8 cellular contexts compared by ENCODE assay signal in the genomic region with DNA sequence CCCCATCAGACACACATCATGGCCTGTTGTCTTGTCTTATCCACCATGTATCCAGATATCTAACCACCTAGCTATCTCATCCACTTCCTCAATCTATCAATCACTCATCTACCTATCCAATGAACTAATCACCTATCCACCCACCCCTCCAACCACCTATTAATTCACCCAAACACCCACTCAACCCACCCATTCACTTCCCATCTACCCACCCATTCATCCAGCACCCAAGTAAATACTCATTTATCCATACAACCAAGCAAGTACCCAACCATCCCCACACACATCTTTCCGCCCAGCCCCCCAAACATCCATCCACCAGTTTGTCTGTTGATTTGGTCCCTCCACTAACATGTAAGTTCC. TPM values are rescaled to one million over a fixed set of nuclear protein-coding genes. Genes with fewer than 3 reads are reported as not detected.
DNase-seq lines count a peak whose midpoint lies in the region; ATAC-seq, FAIRE-seq and TF ChIP-seq lines count a peak whose summit lies in the region.
"Had no signal": no experiment of that assay in that cellular context is flagged by ENCODE, and none has a peak within 500 bp of the region (broad histone marks: within the 10 kb centered on the region; RNA-seq: fewer than 3 reads in every experiment).

No MANE protein-coding gene starts in this region.

- TF ChIP-seq CTCF in gastroesophageal sphincter (IDR thresholded peaks at IDR 0.05) (no peak), tibial nerve (IDR thresholded peaks at IDR 0.05) (no peak)

- peak overlapping the region; percentile 76 for H3K4me3 Mint-ChIP-seq in activated naive CD4-positive, alpha-beta T cell treated with anti-CD3 and anti-CD28 coated beads, Interleukin-2, amount 10 ng/mL, durations not matched to agents 7 days and 5 days

- H3K4me3 ChIP-seq in gastroesophageal sphincter (no peak overlapping the region), tibial nerve (no peak overlapping the region)

- H3K9me3 ChIP-seq in gastroesophageal sphincter (no peaks in the 10 kb centered on the region), tibial nerve (no peaks in the 10 kb centered on the region)

- H3K27ac ChIP-seq in gastroesophageal sphincter, result peak overlapping the region; percentile 25 to 93 (median 90)
- H3K27ac ChIP-seq in tibial nerve, result peak overlapping the region; percentile 68 to 86 (median 78)

- H3K36me3 ChIP-seq in gastroesophageal sphincter, result peaks cover 0 to 23% of the 10 kb centered on the region in 2 donors
- peaks cover 0 to 14% (median 0%) of the 10 kb centered on the region in 3 donors for H3K36me3 ChIP-seq in tibial nerve

- peaks cover 27% of the 10 kb centered on the region for H3K4me1 Mint-ChIP-seq in activated naive CD4-positive, alpha-beta T cell treated with anti-CD3 and anti-CD28 coated beads, Interleukin-2, amount 10 ng/mL, durations not matched to agents 7 days and 5 days

- H3K9me3 Mint-ChIP-seq in activated naive CD4-positive, alpha-beta T cell treated with anti-CD3 and anti-CD28 coated beads, Interleukin-2, amount 10 ng/mL, durations not matched to agents 7 days and 5 days, result no peaks in the 10 kb centered on the region

- WGBS in gastroesophageal sphincter (ENCODE audit: low coverage in 1 of 2), 2 donors, result 75 to 90% methylated on average over 1 of the region's 1 CpG
- WGBS in tibial nerve, 2 donors, result 96 to 98% methylated on average over 1 of the region's 1 CpG

- H3K4me1 ChIP-seq in gastroesophageal sphincter (peaks cover 0 to 51% (median 7%) of the 10 kb centered on the region in 3 donors), tibial nerve (peaks cover 0 to 37% (median 17%) of the 10 kb centered on the region in 4 donors)

- H3K27me3 ChIP-seq in gastroesophageal sphincter (peaks cover 16% of the 10 kb centered on the region), tibial nerve (peaks cover 0 to 21% of the 10 kb centered on the region in 2 donors)

- CTCF ChIA-PET in activated naive CD4-positive, alpha-beta T cell treated with anti-CD3 and anti-CD28 coated beads, Interleukin-2, amount 10 ng/mL, durations not matched to agents 7 days and 5 days (lab: Charles Lee), result no interaction called here

- ATAC-seq in gastroesophageal sphincter, result no peak

- H3K27ac Mint-ChIP-seq in activated naive CD4-positive, alpha-beta T cell treated with anti-CD3 and anti-CD28 coated beads, Interleukin-2, amount 10 ng/mL, durations not matched to agents 7 days and 5 days, result peak overlapping the region; percentile 84

- TF ChIP-seq POLR2A in gastroesophageal sphincter (IDR thresholded peaks at IDR 0.05), result no peak
- no peak for TF ChIP-seq POLR2A in tibial nerve (IDR thresholded peaks at IDR 0.05)
- TF ChIP-seq POLR2A in H54 (IDR thresholded peaks at IDR 0.05; ENCODE audit: low read depth, low read length), result no peak

- H3K27me3 Mint-ChIP-seq in activated naive CD4-positive, alpha-beta T cell treated with anti-CD3 and anti-CD28 coated beads, Interleukin-2, amount 10 ng/mL, durations not matched to agents 7 days and 5 days, result no peaks in the 10 kb centered on the region

- peaks cover 53% of the 10 kb centered on the region for H3K36me3 Mint-ChIP-seq in activated naive CD4-positive, alpha-beta T cell treated with anti-CD3 and anti-CD28 coated beads, Interleukin-2, amount 10 ng/mL, durations not matched to agents 7 days and 5 days

- TF ChIP-seq EP300 in gastroesophageal sphincter (IDR thresholded peaks at IDR 0.05) (no peak), tibial nerve (IDR thresholded peaks at IDR 0.05) (no peak)

- no peak for DNase-seq in activated naive CD4-positive, alpha-beta T cell treated with anti-CD3 and anti-CD28 coated beads, Interleukin-2, amount 10 ng/mL, durations not matched to agents 7 days and 5 days
- no peak for DNase-seq in activated naive CD4-positive, alpha-beta T cell treated with anti-CD3 and anti-CD28 coated beads, Interleukin-2, amount 50 U/mL, for 16 hours
- no peak for DNase-seq in tibial nerve (ENCODE audit: low spot score in 2 of 2)
- no peak for DNase-seq in NK-92 treated with Interleukin-12 subunit alpha and Interleukin-12 subunit beta, amount 100 ng/mL, for 24 hours (lab: John Stamatoyannopoulos, UW)
- no peak for DNase-seq in H54 (ENCODE audit: insufficient read length, low spot score)

- no peak for FAIRE-seq in H54 (lab: Jason Lieb, UNC)
- FAIRE-seq: endometrium had no signal

RNA-seq across cellular contexts. Expression of a gene that starts 0.8 kb away (rescaled TPM):
- 10 to 100 TPM; 24.4 to 94.6 (median 49.9) TPM for total RNA-seq in gastroesophageal sphincter
- 100 to 1,000 TPM in 1 of 4 donors, 10 to 100 TPM in 3; 31.5 to 108 (median 46.3) TPM for total RNA-seq in tibial nerve

RNA-seq across cellular contexts. Expression of a gene that starts 13.8 kb away (rescaled TPM):
- total RNA-seq in gastroesophageal sphincter (1 to 10 TPM; 1.3 to 3.1 (median 2.1) TPM), tibial nerve (1 to 10 TPM; 2.9 to 6.6 (median 4.3) TPM)
- total RNA-seq: myocyte had no signal

RNA-seq across cellular contexts. Expression of a gene that starts 28.8 kb away (rescaled TPM):
- total RNA-seq in gastroesophageal sphincter, result not detected
- not detected for total RNA-seq in tibial nerve
- total RNA-seq: myocyte had no signal

RNA-seq across cellular contexts. Expression of a gene that starts 31.7 kb away (rescaled TPM):
- 100 to 1,000 TPM in 1 of 4 donors, 10 to 100 TPM in 3; 61.3 to 102 (median 70.1) TPM for total RNA-seq in gastroesophageal sphincter
- total RNA-seq in tibial nerve, result 100 to 1,000 TPM; 170 to 248 (median 183) TPM

RNA-seq across cellular contexts. Expression of a gene that starts 57.8 kb away (rescaled TPM):
- total RNA-seq in gastroesophageal sphincter, result under 1 TPM in 3 of 4 donors, not detected in 1; 0.19 to 0.47 (median 0.47) TPM
- under 1 TPM in 1 of 4 donors, not detected in 3; 0.30 TPM for total RNA-seq in tibial nerve
- total RNA-seq: myocyte had no signal
